9 cellular contexts compared by ENCODE assay signal in genomic region chr1:235325139-235325538, GRCh38. TPM values are rescaled to one million over a fixed set of nuclear protein-coding genes. Genes with fewer than 3 reads are reported as not detected.
DNase-seq lines count a peak whose midpoint lies in the region; ATAC-seq, FAIRE-seq and TF ChIP-seq lines count a peak whose summit lies in the region.
"Had no signal": no experiment of that assay in that cellular context is flagged by ENCODE, and none has a peak within 500 bp of the region (broad histone marks: within the 10 kb centered on the region; RNA-seq: fewer than 3 reads in every experiment).

No MANE protein-coding gene starts in this region.

- H3F3A ChIP-seq in MM.1S (ENCODE audit: insufficient read depth, low read length) (peaks cover 23% of the 10 kb centered on the region), neural cell (ENCODE audit: insufficient read depth, low read length, poor library complexity, severe bottlenecking) (no peaks in the 10 kb centered on the region)

- H3K4me3 Mint-ChIP-seq in CD8-positive, alpha-beta memory T cell: peak overlapping the region; percentile 97 to 100 (median 100)

- peak overlapping the region; percentile 3 for H3K27ac ChIP-seq in CD8-positive, alpha-beta memory T cell (ENCODE audit: low read depth, low read length)
- no peak overlapping the region for H3K27ac ChIP-seq in MM.1S (ENCODE audit: low read length)
- no peak overlapping the region for H3K27ac ChIP-seq in ectodermal cell (ENCODE audit: insufficient read depth, low read depth, low read length, poor library complexity, severe bottlenecking)
- no peak overlapping the region for H3K27ac ChIP-seq in neural cell (ENCODE audit: low read length)
- no peak overlapping the region for H3K27ac ChIP-seq in pancreas

- CTCF ChIA-PET in CD8-positive, alpha-beta memory T cell (lab: Charles Lee): no interaction called here

- no peaks in the 10 kb centered on the region for H3K9me3 ChIP-seq in CD8-positive, alpha-beta memory T cell (ENCODE audit: low read length)
- no peaks in the 10 kb centered on the region for H3K9me3 ChIP-seq in MM.1S (replicated peaks; ENCODE audit: insufficient read depth, low read length)
- H3K9me3 ChIP-seq in ectodermal cell (ENCODE audit: control insufficient read depth, low read length): no peaks in the 10 kb centered on the region
- no peaks in the 10 kb centered on the region for H3K9me3 ChIP-seq in neural cell (ENCODE audit: low read length)
- no peaks in the 10 kb centered on the region for H3K9me3 ChIP-seq in pancreas

- no peak for FAIRE-seq in pancreas (lab: Jason Lieb, UNC)
- FAIRE-seq: HTR-8/SVneo had no signal

- H3K4me2 ChIP-seq in MM.1S (ENCODE audit: low read depth, low read length) (peak overlapping the region; percentile 83), neural cell (ENCODE audit: low read length) (peak overlapping the region; percentile 88)

- POLR2A ChIA-PET in CD8-positive, alpha-beta memory T cell (lab: Charles Lee): interaction anchor here (0.8 kb wide), 1 partner anchor 13 kb away, joined by 3 read pairs; no protein-coding TSS in a partner anchor

- no peak overlapping the region; the same call in 1 of the 2 replicates for H3K9ac ChIP-seq in MM.1S (ENCODE audit: low read length)
- peak overlapping the region; percentile 10 for H3K9ac ChIP-seq in neural cell (ENCODE audit: low read length)

- no peak for TF ChIP-seq CTCF in MM.1S (IDR thresholded peaks at IDR 0.05; ENCODE audit: low read length)
- TF ChIP-seq CTCF in neural cell (IDR thresholded peaks at IDR 0.05; ENCODE audit: poor library complexity, severe bottlenecking): no peak
- TF ChIP-seq CTCF in pancreas (IDR thresholded peaks at IDR 0.05): no peak

- peaks cover 13 to 49% (median 15%) of the 10 kb centered on the region in 3 donors for H3K36me3 Mint-ChIP-seq in CD8-positive, alpha-beta memory T cell

- peaks cover 4% of the 10 kb centered on the region for H3K36me3 ChIP-seq in CD8-positive, alpha-beta memory T cell (ENCODE audit: insufficient read depth, low read length)
- no peaks in the 10 kb centered on the region for H3K36me3 ChIP-seq in MM.1S (replicated peaks; ENCODE audit: insufficient read depth, low read length)
- no peaks in the 10 kb centered on the region for H3K36me3 ChIP-seq in ectodermal cell (ENCODE audit: control insufficient read depth, insufficient read depth, low read length)
- no peaks in the 10 kb centered on the region for H3K36me3 ChIP-seq in neural cell (ENCODE audit: insufficient read depth, low read length)
- H3K36me3 ChIP-seq in pancreas: no peaks in the 10 kb centered on the region

- H3K4me3 ChIP-seq in CD8-positive, alpha-beta memory T cell (ENCODE audit: low read length): peak overlapping the region; percentile 27
- H3K4me3 ChIP-seq in MM.1S (ENCODE audit: low read length) (0 out of 2 replicates have a peak overlapping the region, but pooled peaks have one; percentile 91), ectodermal cell (ENCODE audit: insufficient read depth, low read depth, low read length) (peak overlapping the region; percentile 69), neural cell (ENCODE audit: low read length) (peak overlapping the region; percentile 75), pancreas (peak overlapping the region in 2 of 4 donors; percentile 96 to 99)

- peaks cover 52 to 62% (median 59%) of the 10 kb centered on the region in 3 donors for H3K4me1 Mint-ChIP-seq in CD8-positive, alpha-beta memory T cell

- TF ChIP-seq RAD21 in neural cell (conservative IDR thresholded peaks at IDR 0.05): no peak

- TF ChIP-seq EP300 in neural cell (conservative IDR thresholded peaks at IDR 0.05; ENCODE audit: poor library complexity, severe bottlenecking): no peak

- DNase-seq in CD8-positive, alpha-beta memory T cell: no peak
- no peak for DNase-seq in MM.1S
- DNase-seq in head of caudate nucleus: no peak
- no peak for DNase-seq in pancreas

- intact Hi-C loops in head of caudate nucleus (cut with DNase I) (loop anchor here (5.0 to 10.0 kb wide), 3 partner anchors 70 to 180 kb away; partner anchors contain the start of gene B3GALNT2), pancreas (cut with DNase I) (loop anchor here in 1 of 3 donors (10.0 kb wide), 1 partner anchor 70 kb away; no protein-coding TSS in a partner anchor)

- H3K27me3 ChIP-seq in CD8-positive, alpha-beta memory T cell (ENCODE audit: insufficient read depth, low read length, poor library complexity, severe bottlenecking): no peaks in the 10 kb centered on the region
- no peaks in the 10 kb centered on the region for H3K27me3 ChIP-seq in MM.1S (replicated peaks; ENCODE audit: insufficient read depth, low read length)
- no peaks in the 10 kb centered on the region for H3K27me3 ChIP-seq in ectodermal cell (ENCODE audit: control insufficient read depth, insufficient read depth, low read length, poor library complexity, severe bottlenecking)
- H3K27me3 ChIP-seq in neural cell (ENCODE audit: insufficient read depth, low read depth, low read length): no peaks in the 10 kb centered on the region
- H3K27me3 ChIP-seq in pancreas: no peaks in the 10 kb centered on the region

- ATAC-seq in pancreas (no peak), HG02588 (IDR thresholded peaks at IDR 0.05; ENCODE audit: unreplicated experiment) (no peak), HG02642 (IDR thresholded peaks at IDR 0.05; ENCODE audit: poor library complexity, unreplicated experiment) (no peak)

- peaks cover 0 to 4% of the 10 kb centered on the region in 2 donors for H3K27me3 Mint-ChIP-seq in CD8-positive, alpha-beta memory T cell

- H3K4me1 ChIP-seq in CD8-positive, alpha-beta memory T cell (ENCODE audit: insufficient read depth, low read length): peaks cover 65% of the 10 kb centered on the region
- H3K4me1 ChIP-seq in MM.1S (ENCODE audit: low read length) (peaks cover 12% of the 10 kb centered on the region), ectodermal cell (ENCODE audit: control insufficient read depth, insufficient read depth, low read length) (peaks cover 8% of the 10 kb centered on the region), pancreas (peaks cover 23 to 35% (median 31%) of the 10 kb centered on the region in 3 donors)

- 81 to 85% methylated on average over 2 of the region's 3 CpGs for WGBS in ectodermal cell, 2 experiments
- WGBS in pancreas, 2 donors: 12 to 14% methylated on average over 3 of the region's 3 CpGs

- H3K9me2 ChIP-seq in MM.1S (replicated peaks; ENCODE audit: insufficient read depth, low read length): no peaks in the 10 kb centered on the region
- no peaks in the 10 kb centered on the region for H3K9me2 ChIP-seq in neural cell (ENCODE audit: insufficient read depth, low read length)

- no peaks in the 10 kb centered on the region for H3K9me3 Mint-ChIP-seq in CD8-positive, alpha-beta memory T cell

- H3K79me2 ChIP-seq in MM.1S (ENCODE audit: low read length) (peaks cover 89% of the 10 kb centered on the region), neural cell (replicated peaks; ENCODE audit: insufficient read depth, low read length) (peaks cover 78% of the 10 kb centered on the region)

- H2AFZ ChIP-seq in MM.1S (ENCODE audit: low read length): no peak overlapping the region
- H2AFZ ChIP-seq in neural cell (ENCODE audit: low read depth, low read length): no peak overlapping the region

- H4K20me1 ChIP-seq in MM.1S (ENCODE audit: insufficient read depth, low read length): peaks cover 24% of the 10 kb centered on the region
- peaks cover 21% of the 10 kb centered on the region for H4K20me1 ChIP-seq in neural cell (ENCODE audit: insufficient read depth)

- H3K27ac Mint-ChIP-seq in CD8-positive, alpha-beta memory T cell: peak overlapping the region in 6 of 8 donors; percentile 6 to 98 (median 76)

RNA-seq across cellular contexts. Expression of gene ARID4B, which starts 2.8 kb away (rescaled TPM):
- 10 to 100 TPM; 39.9 to 43.0 TPM for total RNA-seq in CD8-positive, alpha-beta memory T cell
- polyA plus RNA-seq in CD8-positive, alpha-beta memory T cell: 88.6 TPM
- 46.3 TPM for polyA plus RNA-seq in ectodermal cell (2013, experiment 1 of 4)
- 48.0 TPM for polyA plus RNA-seq in ectodermal cell (2013, experiment 2 of 4)
- 41.4 TPM for polyA plus RNA-seq in ectodermal cell (2013, experiment 3 of 4)
- 49.9 TPM for polyA plus RNA-seq in ectodermal cell (2013, experiment 4 of 4)
- polyA plus RNA-seq in neural cell: 43.7 and 49.3 TPM in 2 replicates
- 139 and 183 TPM in 2 replicates for polyA minus RNA-seq in neural cell
- 10 to 100 TPM; 14.7 to 26.6 (median 19.2) TPM for total RNA-seq in pancreas
- 10 to 100 TPM; 12.5 to 14.8 TPM for polyA plus RNA-seq in pancreas

RNA-seq across cellular contexts. Expression of gene GGPS1, which starts 3.2 kb away (rescaled TPM):
- 10 to 100 TPM; 26.3 to 29.0 TPM for total RNA-seq in CD8-positive, alpha-beta memory T cell
- polyA plus RNA-seq in CD8-positive, alpha-beta memory T cell: 63.0 TPM
- 58.2 TPM for polyA plus RNA-seq in ectodermal cell (2013, experiment 1 of 4)
- 68.1 TPM for polyA plus RNA-seq in ectodermal cell (2013, experiment 2 of 4)
- polyA plus RNA-seq in ectodermal cell (2013, experiment 3 of 4): 45.5 TPM
- 57.3 TPM for polyA plus RNA-seq in ectodermal cell (2013, experiment 4 of 4)
- polyA plus RNA-seq in neural cell (45.7 and 71.9 TPM in 2 replicates), pancreas (10 to 100 TPM in 1 of 2 donors, 1 to 10 TPM in 1; 9.7 to 13.9 TPM)
- polyA minus RNA-seq in neural cell: 48.5 and 48.7 TPM in 2 replicates
- 10 to 100 TPM in 5 of 6 donors, 1 to 10 TPM in 1; 8.9 to 16.7 (median 12.5) TPM for total RNA-seq in pancreas

RNA-seq across cellular contexts. Expression of gene TBCE, which starts 42.1 kb away (rescaled TPM):
- total RNA-seq in CD8-positive, alpha-beta memory T cell: 10 to 100 TPM; 19.4 to 25.7 TPM
- polyA plus RNA-seq in CD8-positive, alpha-beta memory T cell: 15.5 TPM
- 47.0 TPM for polyA plus RNA-seq in ectodermal cell (2013, experiment 1 of 4)
- 41.8 TPM for polyA plus RNA-seq in ectodermal cell (2013, experiment 2 of 4)
- 44.9 TPM for polyA plus RNA-seq in ectodermal cell (2013, experiment 3 of 4)
- polyA plus RNA-seq in ectodermal cell (2013, experiment 4 of 4): 33.9 TPM
- polyA plus RNA-seq in neural cell (59.0 and 72.9 TPM in 2 replicates), pancreas (10 to 100 TPM; 17.1 to 18.8 TPM)
- 42.8 and 46.5 TPM in 2 replicates for polyA minus RNA-seq in neural cell
- total RNA-seq in pancreas: 10 to 100 TPM in 3 of 6 donors, 1 to 10 TPM in 3; 6.9 to 13.6 (median 9.8) TPM
